ENCODE assay signal across 15 cellular contexts in genomic region chr10:13103554-13103953, GRCh38.
"Had no signal": no experiment of that assay in that cellular context is flagged by ENCODE, and none has a peak within 500 bp of the region (broad histone marks: within the 10 kb centered on the region; RNA-seq: fewer than 3 reads in every experiment).

No MANE protein-coding gene starts in this region.

- H3K9me3 Mint-ChIP-seq: endodermal cell; stimulated activated memory B cell treated with anti-CD40 and anti-IgM and Interleukin-4, amounts not matched to agents 10 μg/mL and 1 μg/mL and 100 μg/mL, for 72 hours had no signal

- ATAC-seq: gastroesophageal sphincter; left lobe of liver; SK-N-SH treated with all-trans-retinoic acid at 6 μM for 48 hours; stimulated activated memory B cell treated with anti-CD40 and anti-IgM and Interleukin-4, amounts not matched to agents 10 μg/mL and 1 μg/mL and 100 μg/mL, for 72 hours had no signal

- H3K27me3 ChIP-seq: gastroesophageal sphincter, thyroid gland, uterus had no signal

- H3K4me3 Mint-ChIP-seq: endodermal cell; stimulated activated memory B cell treated with anti-CD40 and anti-IgM and Interleukin-4, amounts not matched to agents 10 μg/mL and 1 μg/mL and 100 μg/mL, for 72 hours had no signal

- H3K36me3 Mint-ChIP-seq: stimulated activated memory B cell treated with anti-CD40 and anti-IgM and Interleukin-4, amounts not matched to agents 10 μg/mL and 1 μg/mL and 100 μg/mL, for 72 hours had no signal

- H3K4me3 ChIP-seq: gastroesophageal sphincter, thyroid gland, uterus had no signal

- H3K4me1 ChIP-seq: uterus had no signal

- H3K27ac Mint-ChIP-seq: endodermal cell; stimulated activated memory B cell treated with anti-CD40 and anti-IgM and Interleukin-4, amounts not matched to agents 10 μg/mL and 1 μg/mL and 100 μg/mL, for 72 hours had no signal

- H3K9me3 ChIP-seq: gastroesophageal sphincter, neutrophil, thyroid gland, uterus had no signal

- H3K27me3 Mint-ChIP-seq: stimulated activated memory B cell treated with anti-CD40 and anti-IgM and Interleukin-4, amounts not matched to agents 10 μg/mL and 1 μg/mL and 100 μg/mL, for 72 hours had no signal

- H3K36me3 ChIP-seq: neutrophil, thyroid gland, uterus had no signal

- H3K27ac ChIP-seq: gastroesophageal sphincter, neutrophil, parathyroid adenoma, thyroid gland, uterus had no signal

- DNase-seq: activated CD4-positive, alpha-beta T cell treated with anti-CD3 and anti-CD28 coated beads for 48 hours; activated gamma-delta T cell treated with Interleukin-2 at 50 U/mL for 16 hours; endodermal cell; erythroblast; mammary epithelial cell; retina; stimulated activated CD4-positive, alpha-beta T cell treated with anti-CD3 and anti-CD28 coated beads, Interleukin-2, amount 100 ng/mL, for 48 hours; thyroid gland; uterus had no signal
